30 cellular contexts compared by ENCODE assay signal in genomic region chr9:93178851-93179786, GRCh38. TPM values are rescaled to one million over a fixed set of nuclear protein-coding genes. Genes with fewer than 3 reads are reported as not detected.
"Had no signal": no experiment of that assay in that cellular context is flagged by ENCODE, and none has a peak within 500 bp of the region (broad histone marks: within the 10 kb centered on the region; RNA-seq: fewer than 3 reads in every experiment).

No MANE protein-coding gene starts in this region.

- H3K4me3 Mint-ChIP-seq: naive thymus-derived CD8-positive, alpha-beta T cell; neural crest cell; stimulated activated effector memory CD8-positive, alpha-beta T cell treated with anti-CD3 and anti-CD28 coated beads, Interleukin-12 subunit alpha, Interleukin-12 subunit beta, amount 100 ng/mL, for 72 hours; type B pancreatic cell had no signal

- H3K9me3 ChIP-seq: lower lobe of right lung, neutrophil, ovary, right atrium auricular region, sigmoid colon, spleen, stomach, suprapubic skin, thoracic aorta, tibial artery, uterus had no signal

- H3K27me3 ChIP-seq: ovary, right atrium auricular region, uterus had no signal

- H3K36me3 ChIP-seq: lower lobe of right lung, neutrophil, ovary, right atrium auricular region, sigmoid colon, spleen, stomach, suprapubic skin, thoracic aorta, tibial artery, uterus had no signal

- H3K9me3 Mint-ChIP-seq: naive thymus-derived CD8-positive, alpha-beta T cell; nephron; neural crest cell; stimulated activated effector memory CD8-positive, alpha-beta T cell treated with anti-CD3 and anti-CD28 coated beads, Interleukin-12 subunit alpha, Interleukin-12 subunit beta, amount 100 ng/mL, for 72 hours; type B pancreatic cell had no signal

- H3K4me3 ChIP-seq: lower lobe of right lung, ovary, right atrium auricular region, sigmoid colon, spleen, stomach, suprapubic skin, thoracic aorta, tibial artery, uterus had no signal

- H3K4me1 Mint-ChIP-seq: neural crest cell had no signal

- DNase-seq: head of caudate nucleus; hippocampal formation; kidney glomerular epithelial cell; left cardiac atrium; lower lobe of right lung; mammary epithelial cell; mesenchymal stem cell; occipital lobe; ovary; sigmoid colon; small intestine; spleen; stimulated activated CD4-positive, alpha-beta T cell treated with anti-CD3 and anti-CD28 coated beads, Interleukin-4, amount 100 ng/mL, for 24 hours; stimulated activated naive CD4-positive, alpha-beta T cell; stomach; tibial artery; uterus had no signal

- ATAC-seq: left cardiac atrium; left lobe of liver; lower lobe of right lung; naive thymus-derived CD8-positive, alpha-beta T cell; stimulated activated effector memory CD8-positive, alpha-beta T cell treated with anti-CD3 and anti-CD28 coated beads, Interleukin-12 subunit alpha, Interleukin-12 subunit beta, amount 100 ng/mL, for 72 hours had no signal

- H3K27ac Mint-ChIP-seq: nephron; progenitor cell of endocrine pancreas; stimulated activated effector memory CD8-positive, alpha-beta T cell treated with anti-CD3 and anti-CD28 coated beads, Interleukin-12 subunit alpha, Interleukin-12 subunit beta, amount 100 ng/mL, for 72 hours; type B pancreatic cell had no signal

- H3K27ac ChIP-seq: lower lobe of right lung, neutrophil, ovary, right atrium auricular region, sigmoid colon, stomach, suprapubic skin, thoracic aorta, tibial artery, uterus had no signal

RNA-seq across cellular contexts. Expression of gene WNK2, which starts 4.8 kb away (rescaled TPM):
- total RNA-seq: pulmonary artery endothelial cell, renal cortical epithelial cell had no signal
